In genomic region chr9:3865373-3865772, GRCh38 we compare ENCODE assay signal across 23 cellular contexts.
DNase-seq lines count a peak whose midpoint lies in the region; ATAC-seq, FAIRE-seq and TF ChIP-seq lines count a peak whose summit lies in the region.
"Had no signal": no experiment of that assay in that cellular context is flagged by ENCODE, and none has a peak within 500 bp of the region (broad histone marks: within the 10 kb centered on the region; RNA-seq: fewer than 3 reads in every experiment).

No MANE protein-coding gene starts in this region.

- H3K4me3 ChIP-seq in ACC112 (ENCODE audit: low read depth, low read length) = no peak overlapping the region
- H3K4me3 ChIP-seq in bronchial epithelial cell (ENCODE audit: low read depth, low read length) = no peak overlapping the region
- H3K4me3 ChIP-seq: A549, cardiac muscle cell, GM23338, hepatocyte, thoracic aorta had no signal

- no peak overlapping the region for H2AFZ ChIP-seq in ACC112 (ENCODE audit: low read length, unreplicated experiment)
- H2AFZ ChIP-seq: hepatocyte had no signal

- H3K36me3 ChIP-seq in ACC112 (ENCODE audit: insufficient read depth, low read length) = no peaks in the 10 kb centered on the region
- H3K36me3 ChIP-seq in bronchial epithelial cell (ENCODE audit: control insufficient read depth, insufficient read depth, low read length) = no peaks in the 10 kb centered on the region
- H3K36me3 ChIP-seq: cardiac muscle cell, thoracic aorta had no signal

- ATAC-seq in foreskin keratinocyte (peak; percentile 64), HG02885 (IDR thresholded peaks at IDR 0.05; ENCODE audit: poor library complexity, unreplicated experiment) (no peak)
- ATAC-seq: A549; naive thymus-derived CD8-positive, alpha-beta T cell had no signal

- H3K4me1 ChIP-seq in ACC112 (ENCODE audit: control insufficient read depth, insufficient read depth, low read length, unreplicated experiment) (peaks cover 39% of the 10 kb centered on the region), foreskin keratinocyte (peaks cover 11% of the 10 kb centered on the region)

- H3K27me3 ChIP-seq in ACC112 (ENCODE audit: insufficient read depth, low read length) (no peaks in the 10 kb centered on the region), bronchial epithelial cell (ENCODE audit: control insufficient read depth, insufficient read depth, low read length) (no peaks in the 10 kb centered on the region), foreskin keratinocyte (no peaks in the 10 kb centered on the region)
- H3K27me3 ChIP-seq: cardiac muscle cell, hepatocyte had no signal

- no peak for FAIRE-seq in bronchial epithelial cell (lab: Jason Lieb, UNC)
- FAIRE-seq: A549, kidney had no signal

- H3K79me2 ChIP-seq in ACC112 (ENCODE audit: control insufficient read depth, insufficient read depth, low read length, unreplicated experiment) = no peaks in the 10 kb centered on the region
- H3K79me2 ChIP-seq: hepatocyte had no signal

- peak; percentile 78 for DNase-seq in HT1080 (ENCODE audit: low read depth)
- peak; percentile 79 for DNase-seq in bronchial epithelial cell (ENCODE audit: low read depth)
- DNase-seq in foreskin keratinocyte = peak in 1 of 2 donors; percentile 56
- no peak for DNase-seq in NCI-H82 (lab: John Stamatoyannopoulos, UW)
- DNase-seq in SKM-1 treated with dmso at 0.1 percent for 144 hours (lab: John Stamatoyannopoulos, UW; ENCODE audit: unreplicated experiment) = no peak
- DNase-seq in DMS114 treated with DMSO at 0.1 percent for 48 hours (lab: John Stamatoyannopoulos, UW; ENCODE audit: unreplicated experiment) = no peak
- DNase-seq: activated CD4-positive, alpha-beta memory T cell treated with anti-CD3 and anti-CD28 coated beads for 36 hours; CD4-positive, CD25-positive, alpha-beta regulatory T cell; DMS53; kidney; MM.1S; naive thymus-derived CD8-positive, alpha-beta T cell; NCI-H1694; NCI-H345; SW 1271 had no signal

- no peak for TF ChIP-seq CTCF in bronchial epithelial cell (IDR thresholded peaks at IDR 0.05; ENCODE audit: insufficient read depth, low read length, severe bottlenecking)
- no peak for TF ChIP-seq CTCF in foreskin keratinocyte (conservative IDR thresholded peaks at IDR 0.05)

- peak overlapping the region; percentile 95 for H3K27ac ChIP-seq in ACC112 (ENCODE audit: low read depth, low read length)
- H3K27ac ChIP-seq in foreskin keratinocyte = no peak overlapping the region
- H3K27ac ChIP-seq: A549, cardiac muscle cell, hepatocyte, RWPE1, thoracic aorta had no signal

Comparison
In these comparisons a context has a peak if more than half of its experiments do, and no peak if none do; other contexts are left out.
1. DNase-seq: peak in HT1080 (single experiment) and bronchial epithelial cell (single experiment); none in NCI-H82 (single experiment), SKM-1 treated with dmso at 0.1 percent for 144 hours (single experiment) and DMS114 treated with DMSO at 0.1 percent for 48 hours (single experiment).